In genomic region chr1:64933296-64934070, GRCh38 we compare ENCODE assay signal across 8 cellular contexts. TPM values are rescaled to one million over a fixed set of nuclear protein-coding genes. Genes with fewer than 3 reads are reported as not detected.
A peak's percentile ranks its signal among the peaks of the same experiment; 100 is the strongest.
DNase-seq lines count a peak whose midpoint lies in the region; ATAC-seq and TF ChIP-seq lines count a peak whose summit lies in the region.

No MANE protein-coding gene starts in this region.

- H3K9ac ChIP-seq in SK-N-SH = peak overlapping the region; percentile 63
- no peak overlapping the region for H3K9ac ChIP-seq in rectal smooth muscle tissue (ENCODE audit: low read length)

- H3K36me3 ChIP-seq in SK-N-SH (replicated peaks in 1 of 2; ENCODE audit: control insufficient read depth in 1 of 2, insufficient read depth in 2 of 2, low read length in 1 of 2) (no peaks in the 10 kb centered on the region), rectal smooth muscle tissue (ENCODE audit: control insufficient read depth, insufficient read depth, low read length) (no peaks in the 10 kb centered on the region)

- H3K4me2 ChIP-seq in SK-N-SH = peak overlapping the region; percentile 73

- H3K4me1 ChIP-seq in SK-N-SH (ENCODE audit: control insufficient read depth in 1 of 2, insufficient read depth in 2 of 2, low read depth in 1 of 2, low read length in 1 of 2) (peaks cover 12 to 33% of the 10 kb centered on the region in 2 experiments), rectal smooth muscle tissue (ENCODE audit: control insufficient read depth, insufficient read depth, low read length) (peaks cover 13% of the 10 kb centered on the region)

- 26% methylated on average over 11 of the region's 11 CpGs for WGBS in SK-N-SH (ENCODE audit: low lambda C conversion rate)

- peaks cover 11% of the 10 kb centered on the region for H3K4me1 Mint-ChIP-seq in mesothelial cell of epicardium

- H2AFZ ChIP-seq in SK-N-SH (ENCODE audit: low read depth) = no peak overlapping the region

- no peaks in the 10 kb centered on the region for H3K9me2 ChIP-seq in SK-N-SH

- TF ChIP-seq EP300 in SK-N-SH (IDR thresholded peaks at IDR 0.05; ENCODE audit: borderline replicate concordance in 1 of 2, low read depth in 1 of 2, low read length in 1 of 2) = peak in 1 of 2 experiments; percentile 45; a peak in 1 of 4 replicates

- H4K20me1 ChIP-seq in SK-N-SH (ENCODE audit: insufficient read depth) = peaks cover 5% of the 10 kb centered on the region; the same call in 1 of the 2 replicates

- TF ChIP-seq CTCF in SK-N-SH (IDR thresholded peaks at IDR 0.05) = no peak
- TF ChIP-seq CTCF in mesothelial cell of epicardium (IDR thresholded peaks at IDR 0.05; ENCODE audit: unreplicated experiment) = no peak

- H3K4me3 Mint-ChIP-seq in mesothelial cell of epicardium = no peak overlapping the region

- H3K4me3 ChIP-seq in SK-N-SH (ENCODE audit: low read depth in 2 of 2, low read length in 1 of 2) = peak overlapping the region; percentile 1 to 43; a peak in 3 of 4 replicates
- no peak overlapping the region for H3K4me3 ChIP-seq in rectal smooth muscle tissue (ENCODE audit: low read length)

- H3K9me3 ChIP-seq in SK-N-SH = no peaks in the 10 kb centered on the region

- H3K9me3 Mint-ChIP-seq in mesothelial cell of epicardium = peaks cover 12% of the 10 kb centered on the region

- DNase-seq in SK-N-SH (no peak), fibroblast of peridontal ligament (ENCODE audit: extremely low read depth) (peak; percentile 96), mesothelial cell of epicardium (ENCODE audit: low spot score in 2 of 2, unreplicated experiment in 2 of 2) (no peak), HUDEP-2 (lab: John Stamatoyannopoulos, UW; ENCODE audit: unreplicated experiment in 76 of 76) (no peak)
- DNase-seq in activated effector memory CD4-positive, alpha-beta T cell treated with anti-CD3 and anti-CD28 coated beads, Interleukin-2, amount 50 U/mL, for 16 hours = no peak

- H3K27me3 ChIP-seq in SK-N-SH (ENCODE audit: insufficient read depth) (no peaks in the 10 kb centered on the region), rectal smooth muscle tissue (ENCODE audit: control insufficient read depth, insufficient read depth, low read length) (no peaks in the 10 kb centered on the region)

- H3F3A ChIP-seq in SK-N-SH (replicated peaks; ENCODE audit: insufficient read depth) = peaks cover 41% of the 10 kb centered on the region

- no peak for TF ChIP-seq RAD21 in SK-N-SH (IDR thresholded peaks at IDR 0.05; ENCODE audit: low read length)

- H3K27ac Mint-ChIP-seq in mesothelial cell of epicardium = no peak overlapping the region

- peaks cover 10% of the 10 kb centered on the region for H3K36me3 Mint-ChIP-seq in mesothelial cell of epicardium

- CTCF ChIA-PET in SK-N-SH (lab: Yijun Ruan, JAX) = no interaction called here

- POLR2A ChIA-PET in SK-N-SH (lab: Yijun Ruan, JAX) = no interaction called here

- ATAC-seq in GM19395 (IDR thresholded peaks at IDR 0.05; ENCODE audit: unreplicated experiment) (peak; percentile 69), GM21381 (IDR thresholded peaks at IDR 0.05; ENCODE audit: unreplicated experiment) (no peak)

- peaks cover 84% of the 10 kb centered on the region for H3K79me2 ChIP-seq in SK-N-SH (ENCODE audit: insufficient read depth)

- no peaks in the 10 kb centered on the region for H3K27me3 Mint-ChIP-seq in mesothelial cell of epicardium (ENCODE audit: low read depth)

- H3K27ac ChIP-seq in SK-N-SH (ENCODE audit: low read depth in 2 of 2, low read length in 1 of 2) (peak overlapping the region; percentile 50 to 96), rectal smooth muscle tissue (ENCODE audit: low read depth, low read length) (peak overlapping the region; percentile 16)

TF ChIP-seq in SK-N-SH, 30 proteins besides CTCF, POLR2A, EP300 and RAD21 (continues in another document):
- TF ChIP-seq NRF1 (IDR thresholded peaks at IDR 0.05; ENCODE audit: low read depth, low read length) = no peak
- peak; percentile 47; the same call in 1 of the 2 replicates for TF ChIP-seq FOSL2 (IDR thresholded peaks at IDR 0.05; ENCODE audit: borderline replicate concordance, low read depth)
- TF ChIP-seq SMC3 (IDR thresholded peaks at IDR 0.05; ENCODE audit: low read depth, low read length) = no peak
- no peak for TF ChIP-seq IRF3 (IDR thresholded peaks at IDR 0.05; ENCODE audit: low read depth, low read length)
- TF ChIP-seq RFX5 (IDR thresholded peaks at IDR 0.05; ENCODE audit: low read length) = no peak
- TF ChIP-seq PBX3 (IDR thresholded peaks at IDR 0.05) = peak; percentile 32; the same call in 1 of the 2 replicates
- TF ChIP-seq GABPA (IDR thresholded peaks at IDR 0.05; ENCODE audit: low read depth) = peak; percentile 29; the same call in 1 of the 2 replicates
- peak; percentile 78; the same call in 1 of the 2 replicates for TF ChIP-seq RXRA (IDR thresholded peaks at IDR 0.05; ENCODE audit: borderline replicate concordance, low read depth)
- TF ChIP-seq EZH2phosphoT487 (IDR thresholded peaks at IDR 0.05; ENCODE audit: borderline replicate concordance, low read depth) = no peak
- 0 out of 2 replicates have a peak, but pooled peaks have one; percentile 13 for TF ChIP-seq POLR2AphosphoS5 (IDR thresholded peaks at IDR 0.05; ENCODE audit: low read depth, low read length)
- no peak for TF ChIP-seq ELF1 (IDR thresholded peaks at IDR 0.05)
- no peak for TF ChIP-seq RCOR1 (IDR thresholded peaks at IDR 0.05; ENCODE audit: low read length)
- no peak for TF ChIP-seq GATA2 (CRISPR knock-in tag; IDR thresholded peaks at IDR 0.05)
- peak; percentile 95 for TF ChIP-seq MEF2A (IDR thresholded peaks at IDR 0.05; ENCODE audit: borderline replicate concordance, low read depth)
- TF ChIP-seq CHD2 (IDR thresholded peaks at IDR 0.05; ENCODE audit: low read length, partially characterized antibody) = no peak
- TF ChIP-seq FOXM1 (IDR thresholded peaks at IDR 0.05; ENCODE audit: low read depth) = no peak
- peak; percentile 65; the same call in 1 of the 2 replicates for TF ChIP-seq TCF12 (IDR thresholded peaks at IDR 0.05)
- TF ChIP-seq USF2 (IDR thresholded peaks at IDR 0.05; ENCODE audit: borderline replicate concordance, low read depth, low read length) = no peak
- peak; percentile 18; the same call in 1 of the 2 replicates for TF ChIP-seq TEAD4 (IDR thresholded peaks at IDR 0.05; ENCODE audit: borderline replicate concordance, insufficient read depth)
- TF ChIP-seq NFIC (IDR thresholded peaks at IDR 0.05; ENCODE audit: borderline replicate concordance) = peak; percentile 63; the same call in 1 of the 2 replicates
- peak; percentile 29; the same call in 1 of the 2 replicates for TF ChIP-seq JUND (IDR thresholded peaks at IDR 0.05)
- TF ChIP-seq FOXJ3 (CRISPR knock-in tag; IDR thresholded peaks at IDR 0.05) = no peak
- TF ChIP-seq MAX (IDR thresholded peaks at IDR 0.05; ENCODE audit: low read depth) = no peak
- no peak for TF ChIP-seq ZBTB33 (IDR thresholded peaks at IDR 0.05; ENCODE audit: borderline replicate concordance, low read depth)
- no peak for TF ChIP-seq TAF1 (IDR thresholded peaks at IDR 0.05; ENCODE audit: borderline replicate concordance, low read depth, low read length)

RNA-seq across cellular contexts. Expression of gene JAK1, which starts 32.9 kb away (rescaled TPM):
- polyA plus RNA-seq in SK-N-SH (2012; rRNA removed) = 47.5 and 47.7 TPM in 2 replicates
- 47.6 and 48.4 TPM in 2 replicates for polyA plus RNA-seq in SK-N-SH (2012; cell fraction: cytosol; rRNA removed)
- polyA plus RNA-seq in SK-N-SH (2012; cell fraction: nucleus; rRNA removed) = 48.8 and 63.4 TPM in 2 replicates
- total RNA-seq in mesothelial cell of epicardium = 62.0 to 65.1 TPM (median 63.2 TPM) in 3 replicates
